Comparison of ENCODE assay signal across 26 cellular contexts in genomic region chr10:103767756-103768155, GRCh38.
DNase-seq lines count a peak whose midpoint lies in the region; ATAC-seq and TF ChIP-seq lines count a peak whose summit lies in the region.
"Had no signal": no experiment of that assay in that cellular context is flagged by ENCODE, and none has a peak within 500 bp of the region (broad histone marks: within the 10 kb centered on the region; RNA-seq: fewer than 3 reads in every experiment).

No MANE protein-coding gene starts in this region.

- no peaks in the 10 kb centered on the region for H3K9me3 ChIP-seq in CD4-positive, CD25-positive, alpha-beta regulatory T cell (ENCODE audit: control insufficient read depth in 2 of 2, low read length in 2 of 2)
- H3K9me3 ChIP-seq in endodermal cell (ENCODE audit: control insufficient read depth, low read length), result no peaks in the 10 kb centered on the region
- H3K9me3 ChIP-seq: tibial artery had no signal

- no peaks in the 10 kb centered on the region for H3K27me3 ChIP-seq in CD4-positive, CD25-positive, alpha-beta regulatory T cell (ENCODE audit: control insufficient read depth, insufficient read depth, low read length)
- H3K27me3 ChIP-seq in endodermal cell (ENCODE audit: control insufficient read depth, insufficient read depth, low read length, poor library complexity, severe bottlenecking), result no peaks in the 10 kb centered on the region
- H3K27me3 ChIP-seq: tibial artery had no signal

- CTCF ChIA-PET in RWPE1 (lab: Yijun Ruan, JAX), result interaction anchor here (0.6 to 3.1 kb wide), 2 partner anchors 12 to 15 kb away, joined by 3 to 14 read pairs; no protein-coding TSS in a partner anchor

- no peaks in the 10 kb centered on the region for H3K27me3 Mint-ChIP-seq in CD4-positive, CD25-positive, alpha-beta regulatory T cell
- H3K27me3 Mint-ChIP-seq in endodermal cell (ENCODE audit: insufficient read depth) (no peaks in the 10 kb centered on the region), nephron (ENCODE audit: low read depth) (peaks cover 3% of the 10 kb centered on the region)
- H3K27me3 Mint-ChIP-seq: activated naive CD4-positive, alpha-beta T cell treated with anti-CD3 and anti-CD28 coated beads, Interleukin-2, amount 50 U/mL, for 24 hours; T-cell had no signal

- in situ Hi-C loops in KBM-7 (cut with MboI; ENCODE audit: low pct_unique_long_range_greater_than_20kb, low sequenced_read_pairs), result no loop called here

- no peak overlapping the region for H3K9ac ChIP-seq in endodermal cell (ENCODE audit: extremely low read depth, low read length, poor library complexity, severe bottlenecking)

- POLR2A ChIA-PET in RWPE1 (lab: Yijun Ruan, JAX; ENCODE audit: low non-redundant PET), result no interaction called here

- WGBS in endodermal cell (ENCODE audit: insufficient coverage in 1 of 2, insufficient read length in 1 of 2), 2 experiments, result 93% methylated on average over 1 of the region's 1 CpG; no CpG with 5 or more reads in 1 of the 2 experiments

- peak overlapping the region in 2 of 4 donors; percentile 0 to 87 for H3K4me3 Mint-ChIP-seq in CD4-positive, CD25-positive, alpha-beta regulatory T cell
- H3K4me3 Mint-ChIP-seq in endodermal cell (no peak overlapping the region), nephron (no peak overlapping the region)
- H3K4me3 Mint-ChIP-seq: activated CD8-positive, alpha-beta T cell treated with anti-CD3 and anti-CD28 coated beads, Interleukin-2, amount 10 ng/mL, durations not matched to agents 7 days and 5 days; activated naive CD4-positive, alpha-beta T cell treated with anti-CD3 and anti-CD28 coated beads, Interleukin-2, amount 50 U/mL, for 24 hours; IgD-negative memory B cell; mesothelial cell of epicardium; T-cell had no signal

- no peaks in the 10 kb centered on the region for H3K9me3 Mint-ChIP-seq in CD4-positive, CD25-positive, alpha-beta regulatory T cell
- H3K9me3 Mint-ChIP-seq in endodermal cell (no peaks in the 10 kb centered on the region), nephron (no peaks in the 10 kb centered on the region)
- H3K9me3 Mint-ChIP-seq: activated naive CD4-positive, alpha-beta T cell treated with anti-CD3 and anti-CD28 coated beads, Interleukin-2, amount 50 U/mL, for 24 hours; activated T-helper 2 cell treated with anti-CD3 and anti-CD28 coated beads, Interferon-gamma antibody, Interleukin-2, Interleukin-4, amounts not matched to agents 10 μg/mL and 5 μg/mL and 100 μg/mL, durations not matched to agents 14 hours and 24 hours and 36 hours; IgD-negative memory B cell; mesothelial cell of epicardium; T-cell had no signal

- H3K36me3 ChIP-seq in CD4-positive, CD25-positive, alpha-beta regulatory T cell (ENCODE audit: control insufficient read depth, insufficient read depth, low read length), result no peaks in the 10 kb centered on the region
- peaks cover 3% of the 10 kb centered on the region for H3K36me3 ChIP-seq in endodermal cell (ENCODE audit: control insufficient read depth, insufficient read depth, low read length)
- H3K36me3 ChIP-seq: tibial artery had no signal

- H3K27ac ChIP-seq in CD4-positive, CD25-positive, alpha-beta regulatory T cell (ENCODE audit: insufficient read depth, low read length, poor library complexity, severe bottlenecking), result no peak overlapping the region
- peak overlapping the region; percentile 60 for H3K27ac ChIP-seq in RWPE1
- peak overlapping the region; percentile 25 for H3K27ac ChIP-seq in endodermal cell (ENCODE audit: low read depth, low read length)
- H3K27ac ChIP-seq: tibial artery had no signal

- peaks cover 77% of the 10 kb centered on the region for H3K4me1 ChIP-seq in CD4-positive, CD25-positive, alpha-beta regulatory T cell (ENCODE audit: control insufficient read depth, insufficient read depth, low read length, poor library complexity, severe bottlenecking)
- H3K4me1 ChIP-seq in endodermal cell (ENCODE audit: control insufficient read depth, insufficient read depth, low read length), result peaks cover 3% of the 10 kb centered on the region

- no peak for ATAC-seq in CD4-positive, CD25-positive, alpha-beta regulatory T cell (ENCODE audit: low read depth in 2 of 2)
- no peak for ATAC-seq in HG03139 (IDR thresholded peaks at IDR 0.05; ENCODE audit: unreplicated experiment)
- ATAC-seq in GM21528 (IDR thresholded peaks at IDR 0.05; ENCODE audit: low FRiP score, unreplicated experiment), result no peak
- no peak for ATAC-seq in GM21723 (IDR thresholded peaks at IDR 0.05; ENCODE audit: unreplicated experiment)
- ATAC-seq: activated CD8-positive, alpha-beta T cell treated with anti-CD3 and anti-CD28 coated beads, Interleukin-2, amount 10 ng/mL, durations not matched to agents 7 days and 5 days; GM12878; left ventricle myocardium superior; T-cell had no signal

- H3K4me3 ChIP-seq in CD4-positive, CD25-positive, alpha-beta regulatory T cell (ENCODE audit: low read depth, low read length), result no peak overlapping the region
- H3K4me3 ChIP-seq in endodermal cell (ENCODE audit: low read length), result no peak overlapping the region
- H3K4me3 ChIP-seq: GM12878, tibial artery had no signal

- TF ChIP-seq CTCF in RWPE1 (conservative IDR thresholded peaks at IDR 0.05; ENCODE audit: low read depth) (no peak), endodermal cell (conservative IDR thresholded peaks at IDR 0.05) (no peak), nephron (IDR thresholded peaks at IDR 0.05; ENCODE audit: unreplicated experiment in 3 of 3) (no peak)

- DNase-seq in CD4-positive, CD25-positive, alpha-beta regulatory T cell, result no peak
- DNase-seq in RWPE1 (ENCODE audit: low spot score) (no peak), endodermal cell (no peak), KBM-7 (no peak)
- DNase-seq: activated CD4-positive, alpha-beta T cell treated with anti-CD3 and anti-CD28 coated beads for 4 hours; activated CD8-positive, alpha-beta T cell treated with anti-CD3 and anti-CD28 coated beads, Interleukin-2, amount 10 ng/mL, durations not matched to agents 7 days and 5 days; DMS 273 treated with DMSO at 0.1 percent for 48 hours; HCEC 1CT; left ventricle myocardium superior; NCI-H1048; NCI-H1694; NCI-H446; NCI-H774; stimulated activated CD4-positive, alpha-beta T cell treated with anti-CD3 and anti-CD28 coated beads, Interleukin-15, amount 100 ng/mL, for 24 hours; stimulated activated CD4-positive, alpha-beta T cell treated with anti-CD3 and anti-CD28 coated beads, Interleukin-4, amount 100 ng/mL, for 4 hours; T-cell; tibial artery had no signal

- H3K36me3 Mint-ChIP-seq in CD4-positive, CD25-positive, alpha-beta regulatory T cell, result peaks cover 4% of the 10 kb centered on the region
- H3K36me3 Mint-ChIP-seq in endodermal cell (ENCODE audit: low read depth) (peaks cover 4% of the 10 kb centered on the region), nephron (ENCODE audit: low read depth) (peaks cover 9% of the 10 kb centered on the region)
- H3K36me3 Mint-ChIP-seq: activated naive CD4-positive, alpha-beta T cell treated with anti-CD3 and anti-CD28 coated beads, Interleukin-2, amount 50 U/mL, for 24 hours; IgD-negative memory B cell; mesothelial cell of epicardium; T-cell had no signal

- peak overlapping the region; percentile 60 to 96 (median 94) for H3K27ac Mint-ChIP-seq in CD4-positive, CD25-positive, alpha-beta regulatory T cell
- H3K27ac Mint-ChIP-seq in endodermal cell (no peak overlapping the region), nephron (peak overlapping the region; percentile 50 to 79 (median 52))
- H3K27ac Mint-ChIP-seq: activated CD8-positive, alpha-beta T cell treated with anti-CD3 and anti-CD28 coated beads, Interleukin-2, amount 10 ng/mL, durations not matched to agents 7 days and 5 days; activated naive CD4-positive, alpha-beta T cell treated with anti-CD3 and anti-CD28 coated beads, Interleukin-2, amount 50 U/mL, for 24 hours; activated T-helper 2 cell treated with anti-CD3 and anti-CD28 coated beads, Interferon-gamma antibody, Interleukin-2, Interleukin-4, amounts not matched to agents 10 μg/mL and 5 μg/mL and 100 μg/mL, durations not matched to agents 14 hours and 24 hours and 36 hours; mesothelial cell of epicardium had no signal

- H3K4me1 Mint-ChIP-seq in CD4-positive, CD25-positive, alpha-beta regulatory T cell, result peaks cover 32 to 95% (median 73%) of the 10 kb centered on the region in 4 donors
- H3K4me1 Mint-ChIP-seq in endodermal cell (peaks cover 41% of the 10 kb centered on the region), nephron (peaks cover 45% of the 10 kb centered on the region)
